In the genomic region with DNA sequence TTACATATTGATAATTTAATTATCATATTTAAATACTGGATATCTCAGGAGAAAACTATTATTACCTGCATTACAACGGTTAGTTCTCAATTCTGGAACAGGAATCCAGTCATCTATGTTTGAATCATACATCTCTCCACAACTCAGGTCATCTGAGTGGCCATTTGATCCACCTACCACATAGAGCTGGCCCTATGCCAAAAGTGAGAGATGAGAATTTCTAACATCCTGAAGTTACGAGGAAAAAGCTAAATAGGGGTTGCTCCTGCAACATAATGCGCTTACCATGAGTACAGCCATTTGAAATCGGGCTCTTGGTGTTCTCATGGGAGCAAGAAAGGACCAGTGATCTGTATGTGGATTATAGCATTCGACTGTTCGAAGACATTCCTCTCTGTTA, we compare ENCODE assay signal across 19 cellular contexts. TPM values are rescaled to one million over a fixed set of nuclear protein-coding genes. Genes with fewer than 3 reads are reported as not detected.
A peak's percentile ranks its signal among the peaks of the same experiment; 100 is the strongest.
DNase-seq lines count a peak whose midpoint lies in the region; ATAC-seq, FAIRE-seq and TF ChIP-seq lines count a peak whose summit lies in the region.
"Had no signal": no experiment of that assay in that cellular context is flagged by ENCODE, and none has a peak within 500 bp of the region (broad histone marks: within the 10 kb centered on the region; RNA-seq: fewer than 3 reads in every experiment).

No MANE protein-coding gene starts in this region.

- H3K4me3 ChIP-seq in breast epithelium (no peak overlapping the region), endothelial cell of umbilical vein (replicated peaks in 1 of 3; ENCODE audit: insufficient read depth in 1 of 3, low read depth in 1 of 3, low read length in 3 of 3) (no peak overlapping the region), Peyer's patch (no peak overlapping the region)
- H3K4me3 ChIP-seq: SJSA1 had no signal

- TF ChIP-seq POLR2A in breast epithelium (IDR thresholded peaks at IDR 0.05) (no peak), endothelial cell of umbilical vein (IDR thresholded peaks at IDR 0.05; ENCODE audit: low read depth, low read length) (no peak), Peyer's patch (IDR thresholded peaks at IDR 0.05) (no peak)

- H3K9me3 ChIP-seq in breast epithelium (no peaks in the 10 kb centered on the region), endothelial cell of umbilical vein (replicated peaks; ENCODE audit: control insufficient read depth, insufficient read depth, low read length) (no peaks in the 10 kb centered on the region), Peyer's patch (no peaks in the 10 kb centered on the region)
- H3K9me3 ChIP-seq: SJSA1 had no signal

- TF ChIP-seq CTCF in MCF 10A (IDR thresholded peaks at IDR 0.05; ENCODE audit: unreplicated experiment): no peak
- TF ChIP-seq CTCF in breast epithelium (IDR thresholded peaks at IDR 0.05): no peak
- TF ChIP-seq CTCF in endothelial cell of umbilical vein (IDR thresholded peaks at IDR 0.05; ENCODE audit: extremely low read depth in 1 of 2, insufficient read depth in 1 of 2, low read depth in 1 of 2, low read length in 2 of 2): no peak
- no peak for TF ChIP-seq CTCF in Peyer's patch (IDR thresholded peaks at IDR 0.05)

- no peak overlapping the region for H3K9ac ChIP-seq in endothelial cell of umbilical vein (replicated peaks; ENCODE audit: extremely low read depth, insufficient read depth, low read length)

- H3K79me2 ChIP-seq in endothelial cell of umbilical vein (ENCODE audit: control insufficient read depth, insufficient read depth, low read length): peaks cover 3% of the 10 kb centered on the region

- H3K27me3 Mint-ChIP-seq in MCF 10A (ENCODE audit: insufficient read depth, unreplicated experiment): no peaks in the 10 kb centered on the region
- H3K27me3 Mint-ChIP-seq: T-cell had no signal

- no peak for FAIRE-seq in endothelial cell of umbilical vein (lab: Jason Lieb, UNC)
- FAIRE-seq: HTR-8/SVneo had no signal

- no peaks in the 10 kb centered on the region for H3K9me1 ChIP-seq in endothelial cell of umbilical vein (replicated peaks; ENCODE audit: control insufficient read depth, extremely low read depth, insufficient read depth, low read length)

- dilution Hi-C loops in endothelial cell of umbilical vein (cut with MboI; ENCODE audit: extremely low pct_ligation_motif_present, low sequenced_read_pairs): no loop called here

- no peak overlapping the region for H3K4me3 Mint-ChIP-seq in MCF 10A (ENCODE audit: unreplicated experiment)
- H3K4me3 Mint-ChIP-seq: CD14-positive monocyte, H9, T-cell had no signal

- CTCF ChIA-PET in MCF 10A (lab: Yijun Ruan, JAX) (interaction anchor here (0.9 to 3.2 kb wide), 5 partner anchors 13 to 495 kb away, joined by 3 to 12 read pairs (median 5); no protein-coding TSS in a partner anchor), endothelial cell of umbilical vein (lab: Charles Lee) (interaction anchor here (1.1 kb wide), 1 partner anchor 8 kb away, joined by 3 read pairs; no protein-coding TSS in a partner anchor)

- TSS peak; percentile 14 for BruUV-seq in MCF 10A (replicated peaks; lab: Mats Ljungman, UMichigan)
- BruUV-seq in endothelial cell of umbilical vein (replicated peaks; lab: Mats Ljungman, UMichigan): TSS peak; percentile 11

- H3K27me3 ChIP-seq in breast epithelium: no peaks in the 10 kb centered on the region
- no peaks in the 10 kb centered on the region for H3K27me3 ChIP-seq in endothelial cell of umbilical vein (ENCODE audit: control insufficient read depth in 2 of 2, insufficient read depth in 2 of 2, low read length in 2 of 2)
- H3K27me3 ChIP-seq in Peyer's patch: no peaks in the 10 kb centered on the region
- H3K27me3 ChIP-seq: SJSA1 had no signal

- H3K27ac ChIP-seq in breast epithelium: no peak overlapping the region
- no peak overlapping the region for H3K27ac ChIP-seq in endothelial cell of umbilical vein (ENCODE audit: insufficient read depth, low read depth, low read length)
- no peak overlapping the region for H3K27ac ChIP-seq in Peyer's patch
- H3K27ac ChIP-seq: SJSA1 had no signal

- H3K4me1 ChIP-seq in breast epithelium (no peaks in the 10 kb centered on the region), endothelial cell of umbilical vein (ENCODE audit: control insufficient read depth, extremely low read depth, insufficient read depth, low read length) (no peaks in the 10 kb centered on the region), Peyer's patch (peaks cover 0 to 4% (median 0%) of the 10 kb centered on the region in 4 donors)

- H3K36me3 ChIP-seq in breast epithelium: peaks cover 4% of the 10 kb centered on the region
- peaks cover 30 to 52% of the 10 kb centered on the region in 2 experiments for H3K36me3 ChIP-seq in endothelial cell of umbilical vein (ENCODE audit: control insufficient read depth in 2 of 2, extremely low read depth in 1 of 2, insufficient read depth in 2 of 2, low read length in 2 of 2)
- peaks cover 0 to 90% (median 3%) of the 10 kb centered on the region in 3 donors for H3K36me3 ChIP-seq in Peyer's patch

- no peaks in the 10 kb centered on the region for H3K9me3 Mint-ChIP-seq in MCF 10A (ENCODE audit: unreplicated experiment)
- H3K9me3 Mint-ChIP-seq: CD14-positive monocyte, H9, T-cell had no signal

- no peaks in the 10 kb centered on the region for H4K20me1 ChIP-seq in endothelial cell of umbilical vein (replicated peaks; ENCODE audit: control insufficient read depth, extremely low read depth, insufficient read depth, low read length)

- intact Hi-C loops in MCF 10A (cut with micrococcal nuclease): no loop called here
- intact Hi-C loops in breast epithelium (cut with DNase I; ENCODE audit: low total_unique reads): no loop called here
- intact Hi-C loops in endothelial cell of umbilical vein (cut with micrococcal nuclease): loop anchor here (10.0 kb wide), 1 partner anchor 1035 kb away; no protein-coding TSS in a partner anchor

- H3K27ac Mint-ChIP-seq in MCF 10A (ENCODE audit: low read depth, unreplicated experiment): no peak overlapping the region

- no peaks in the 10 kb centered on the region for H3K4me1 Mint-ChIP-seq in MCF 10A (ENCODE audit: insufficient read depth, unreplicated experiment)
- H3K4me1 Mint-ChIP-seq: CD14-positive monocyte, H9 had no signal

- no peak overlapping the region for H2AFZ ChIP-seq in endothelial cell of umbilical vein (ENCODE audit: low read depth, low read length)

- H3K4me2 ChIP-seq in endothelial cell of umbilical vein (ENCODE audit: insufficient read depth, low read length): no peak overlapping the region

- peaks cover 91% of the 10 kb centered on the region for H3K36me3 Mint-ChIP-seq in MCF 10A (ENCODE audit: insufficient read depth, unreplicated experiment)

- DNase-seq in MCF 10A (ENCODE audit: unreplicated experiment): no peak
- DNase-seq in breast epithelium (ENCODE audit: low spot score in 2 of 2): no peak
- DNase-seq in NCI-H69 (lab: John Stamatoyannopoulos, UW): peak; percentile 21
- DNase-seq in endothelial cell of umbilical vein (ENCODE audit: low read depth, low spot score): no peak
- DNase-seq in T-helper 2 cell: no peak
- DNase-seq in Peyer's patch: no peak
- DNase-seq: ACHN, AML-193, DMS153, H9, NCI-H1436 treated with DMSO at 0.1 percent for 48 hours, NCI-H2081 treated with DMSO at 0.1 percent for 48 hours, NCI-H345, NCI-H526, T-cell had no signal

- no peak for ATAC-seq in GM21447 (IDR thresholded peaks at IDR 0.05; ENCODE audit: unreplicated experiment)
- ATAC-seq: T-cell had no signal

- POLR2A ChIA-PET in MCF 10A (lab: Yijun Ruan, JAX) (interaction anchor here (0.8 to 2.1 kb wide), 2 partner anchors 13 to 16 kb away, joined by 3 to 12 read pairs; no protein-coding TSS in a partner anchor), endothelial cell of umbilical vein (lab: Charles Lee) (no interaction called here)

TF ChIP-seq in endothelial cell of umbilical vein, 7 proteins besides CTCF, POLR2A, EP300 and RAD21:
- TF ChIP-seq MYC (IDR thresholded peaks at IDR 0.05; ENCODE audit: low read depth, low read length) (no peak), EZH2 (IDR thresholded peaks at IDR 0.05; ENCODE audit: borderline replicate concordance, low read depth, low read length, severe bottlenecking) (no peak), POLR2AphosphoS5 (IDR thresholded peaks at IDR 0.05; ENCODE audit: insufficient read depth, low read depth, low read length) (no peak), GATA2 (IDR thresholded peaks at IDR 0.05; ENCODE audit: insufficient read depth, insufficient read length, low read depth, low read length) (no peak), JUN (IDR thresholded peaks at IDR 0.05; ENCODE audit: borderline replicate concordance, insufficient read depth, insufficient read length, low read depth) (no peak), FOS (IDR thresholded peaks at IDR 0.05; ENCODE audit: borderline replicate concordance, insufficient read depth, low read length) (no peak)
- TF ChIP-seq, protein P1, sequence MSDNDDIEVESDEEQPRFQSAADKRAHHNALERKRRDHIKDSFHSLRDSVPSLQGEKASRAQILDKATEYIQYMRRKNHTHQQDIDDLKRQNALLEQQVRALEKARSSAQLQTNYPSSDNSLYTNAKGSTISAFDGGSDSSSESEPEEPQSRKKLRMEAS (IDR thresholded peaks at IDR 0.05; ENCODE audit: insufficient read depth, insufficient read length): no peak

RNA-seq across cellular contexts. Expression of a gene that starts 16.9 kb away (rescaled TPM):
- 67.4 and 92.0 TPM in 2 replicates for total RNA-seq in MCF 10A (2022)
- 10 to 100 TPM; 51.0 to 92.9 (median 91.1) TPM for total RNA-seq in breast epithelium
- 75.3 and 81.6 TPM in 2 replicates for total RNA-seq in endothelial cell of umbilical vein
- polyA plus RNA-seq in endothelial cell of umbilical vein: 19.9 and 26.3 TPM in 2 replicates
- polyA plus RNA-seq in endothelial cell of umbilical vein (2011; cell fraction: cytosol; rRNA removed): 20.7 and 23.9 TPM in 2 replicates
- polyA plus RNA-seq in endothelial cell of umbilical vein (2011; cell fraction: nucleus; rRNA removed): 239 and 296 TPM in 2 replicates
- 41.0 and 52.8 TPM in 2 replicates for polyA plus RNA-seq in endothelial cell of umbilical vein (2012)
- polyA minus RNA-seq in endothelial cell of umbilical vein: 68.2 and 73.9 TPM in 2 replicates
- polyA minus RNA-seq in endothelial cell of umbilical vein (2011; cell fraction: cytosol; rRNA and poly(A)+ RNA removed): 22.8 TPM
- 342 and 456 TPM in 2 replicates for polyA minus RNA-seq in endothelial cell of umbilical vein (2011; cell fraction: nucleus; rRNA and poly(A)+ RNA removed)
- 100 to 1,000 TPM in 2 of 4 donors, 10 to 100 TPM in 2; 84.8 to 248 (median 104) TPM for total RNA-seq in Peyer's patch
